In genomic region chr14:101231828-101232227, GRCh38 we compare ENCODE assay signal across 17 cellular contexts.
"Had no signal": no experiment of that assay in that cellular context is flagged by ENCODE, and none has a peak within 500 bp of the region (broad histone marks: within the 10 kb centered on the region; RNA-seq: fewer than 3 reads in every experiment).

No MANE protein-coding gene starts in this region.

- H3K4me3 ChIP-seq: lower lobe of right lung, right atrium auricular region, transverse colon had no signal

- H3K4me3 Mint-ChIP-seq: activated B cell treated with CpG ODN at 0.5 μM for 24 hours; activated CD8-positive, alpha-beta T cell treated with anti-CD3 and anti-CD28 coated beads for 36 hours; activated naive CD8-positive, alpha-beta T cell treated with anti-CD3 and anti-CD28 coated beads, Interleukin-2, amount 10 ng/mL, durations not matched to agents 7 days and 5 days; T-helper 2 cell treated with Interferon-gamma antibody and Interleukin-4, amounts not matched to agents 5 μg/mL and 100 μg/mL, for 36 hours had no signal

- H3K27ac ChIP-seq: epithelial cell of prostate, lower lobe of right lung, neutrophil, right atrium auricular region, transverse colon had no signal

- H3K4me1 Mint-ChIP-seq: activated B cell treated with CpG ODN at 0.5 μM for 24 hours; activated naive CD8-positive, alpha-beta T cell treated with anti-CD3 and anti-CD28 coated beads, Interleukin-2, amount 10 ng/mL, durations not matched to agents 7 days and 5 days had no signal

- H3K36me3 Mint-ChIP-seq: activated naive CD8-positive, alpha-beta T cell treated with anti-CD3 and anti-CD28 coated beads, Interleukin-2, amount 10 ng/mL, durations not matched to agents 7 days and 5 days had no signal

- H3K4me1 ChIP-seq: lower lobe of right lung, right atrium auricular region, transverse colon had no signal

- H3K27me3 ChIP-seq: right atrium auricular region, transverse colon had no signal

- H3K27ac Mint-ChIP-seq: activated B cell treated with CpG ODN at 0.5 μM for 24 hours; activated CD8-positive, alpha-beta T cell treated with anti-CD3 and anti-CD28 coated beads for 36 hours; activated naive CD8-positive, alpha-beta T cell treated with anti-CD3 and anti-CD28 coated beads, Interleukin-2, amount 10 ng/mL, durations not matched to agents 7 days and 5 days; progenitor cell of endocrine pancreas; T-helper 2 cell treated with Interferon-gamma antibody and Interleukin-4, amounts not matched to agents 5 μg/mL and 100 μg/mL, for 36 hours had no signal

- H3K9me3 ChIP-seq: lower lobe of right lung, neutrophil, right atrium auricular region, transverse colon had no signal

- H3K27me3 Mint-ChIP-seq: activated naive CD8-positive, alpha-beta T cell treated with anti-CD3 and anti-CD28 coated beads, Interleukin-2, amount 10 ng/mL, durations not matched to agents 7 days and 5 days; progenitor cell of endocrine pancreas had no signal

- FAIRE-seq: small intestine had no signal

- H3K9me3 Mint-ChIP-seq: activated B cell treated with CpG ODN at 0.5 μM for 24 hours; activated CD8-positive, alpha-beta T cell treated with anti-CD3 and anti-CD28 coated beads for 36 hours; activated naive CD8-positive, alpha-beta T cell treated with anti-CD3 and anti-CD28 coated beads, Interleukin-2, amount 10 ng/mL, durations not matched to agents 7 days and 5 days; T-helper 2 cell treated with Interferon-gamma antibody and Interleukin-4, amounts not matched to agents 5 μg/mL and 100 μg/mL, for 36 hours had no signal

- H3K36me3 ChIP-seq: lower lobe of right lung, neutrophil, right atrium auricular region, transverse colon had no signal

- ATAC-seq: activated CD8-positive, alpha-beta T cell treated with anti-CD3 and anti-CD28 coated beads for 36 hours; lower lobe of right lung had no signal

- DNase-seq: activated B cell treated with CpG ODN at 0.5 μM for 24 hours; activated CD4-positive, alpha-beta T cell treated with anti-CD3 and anti-CD28 coated beads for 48 hours; activated CD8-positive, alpha-beta T cell treated with anti-CD3 and anti-CD28 coated beads for 36 hours; activated naive CD4-positive, alpha-beta T cell; activated naive CD8-positive, alpha-beta T cell treated with anti-CD3 and anti-CD28 coated beads, Interleukin-2, amount 10 ng/mL, durations not matched to agents 7 days and 5 days; effector memory CD4-positive, alpha-beta T cell; foreskin melanocyte; lower lobe of right lung; small intestine; stimulated activated CD4-positive, alpha-beta T cell treated with anti-CD3 and anti-CD28 coated beads, Interleukin-4, amount 100 ng/mL, for 24 hours; stimulated activated naive CD4-positive, alpha-beta T cell; transverse colon had no signal
